In the genomic region with DNA sequence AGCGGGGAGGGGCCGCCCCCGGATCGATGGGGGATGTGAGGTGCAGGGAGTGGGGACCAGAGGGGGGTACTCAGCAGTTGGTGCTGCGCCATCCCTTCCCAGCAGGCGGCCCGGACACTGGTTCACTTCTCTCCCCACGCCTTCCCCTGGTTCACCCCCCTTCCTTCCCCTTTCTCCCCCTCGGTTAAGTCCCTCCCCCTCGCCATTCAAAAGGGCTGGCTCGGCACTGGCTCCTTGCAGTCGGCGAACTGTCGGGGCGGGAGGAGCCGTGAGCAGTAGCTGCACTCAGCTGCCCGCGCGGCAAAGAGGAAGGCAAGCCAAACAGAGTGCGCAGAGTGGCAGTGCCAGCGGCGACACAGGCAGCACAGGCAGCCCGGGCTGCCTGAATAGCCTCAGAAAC, we compare ENCODE assay signal across 12 cellular contexts. TPM values are rescaled to one million over a fixed set of nuclear protein-coding genes. Genes with fewer than 3 reads are reported as not detected.
DNase-seq lines count a peak whose midpoint lies in the region; ATAC-seq and TF ChIP-seq lines count a peak whose summit lies in the region.
"Not testable (repeated sequence)": the region's sequence is repeated elsewhere in the genome, so short reads cannot be mapped to it uniquely, and the experiment has no call there.
"Had no signal": no experiment of that assay in that cellular context is flagged by ENCODE, and none has a peak within 500 bp of the region (broad histone marks: within the 10 kb centered on the region; RNA-seq: fewer than 3 reads in every experiment).

A gene with protein sequence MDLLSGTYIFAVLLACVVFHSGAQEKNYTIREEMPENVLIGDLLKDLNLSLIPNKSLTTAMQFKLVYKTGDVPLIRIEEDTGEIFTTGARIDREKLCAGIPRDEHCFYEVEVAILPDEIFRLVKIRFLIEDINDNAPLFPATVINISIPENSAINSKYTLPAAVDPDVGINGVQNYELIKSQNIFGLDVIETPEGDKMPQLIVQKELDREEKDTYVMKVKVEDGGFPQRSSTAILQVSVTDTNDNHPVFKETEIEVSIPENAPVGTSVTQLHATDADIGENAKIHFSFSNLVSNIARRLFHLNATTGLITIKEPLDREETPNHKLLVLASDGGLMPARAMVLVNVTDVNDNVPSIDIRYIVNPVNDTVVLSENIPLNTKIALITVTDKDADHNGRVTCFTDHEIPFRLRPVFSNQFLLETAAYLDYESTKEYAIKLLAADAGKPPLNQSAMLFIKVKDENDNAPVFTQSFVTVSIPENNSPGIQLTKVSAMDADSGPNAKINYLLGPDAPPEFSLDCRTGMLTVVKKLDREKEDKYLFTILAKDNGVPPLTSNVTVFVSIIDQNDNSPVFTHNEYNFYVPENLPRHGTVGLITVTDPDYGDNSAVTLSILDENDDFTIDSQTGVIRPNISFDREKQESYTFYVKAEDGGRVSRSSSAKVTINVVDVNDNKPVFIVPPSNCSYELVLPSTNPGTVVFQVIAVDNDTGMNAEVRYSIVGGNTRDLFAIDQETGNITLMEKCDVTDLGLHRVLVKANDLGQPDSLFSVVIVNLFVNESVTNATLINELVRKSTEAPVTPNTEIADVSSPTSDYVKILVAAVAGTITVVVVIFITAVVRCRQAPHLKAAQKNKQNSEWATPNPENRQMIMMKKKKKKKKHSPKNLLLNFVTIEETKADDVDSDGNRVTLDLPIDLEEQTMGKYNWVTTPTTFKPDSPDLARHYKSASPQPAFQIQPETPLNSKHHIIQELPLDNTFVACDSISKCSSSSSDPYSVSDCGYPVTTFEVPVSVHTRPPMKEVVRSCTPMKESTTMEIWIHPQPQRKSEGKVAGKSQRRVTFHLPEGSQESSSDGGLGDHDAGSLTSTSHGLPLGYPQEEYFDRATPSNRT (N-terminal part only) (plus strand): TSS at position 237 of the 400 bp plus-strand sequence. CDS start 56,130 bp downstream, outside the sequence.

- not testable (repeated sequence) for H3F3A ChIP-seq in GM23338 (replicated peaks; ENCODE audit: low read depth)

- BruUV-seq in Panc1 (replicated peaks; lab: Mats Ljungman, UMichigan): not testable (repeated sequence)

- TF ChIP-seq POLR2A in thyroid gland (IDR thresholded peaks at IDR 0.05): not testable (repeated sequence)

- H4K20me1 ChIP-seq in GM23338 (replicated peaks; ENCODE audit: insufficient read depth): not testable (repeated sequence)

- H3K27me3 Mint-ChIP-seq in GM23338 (ENCODE audit: insufficient read depth, low read depth, poor library complexity); activated T-cell treated with anti-CD3 and anti-CD28 coated beads, Interleukin-2, amount 50 U/mL, for 4 hours (ENCODE audit: low read depth): not testable (repeated sequence)
- peaks cover 60% of the 10 kb centered on the region for H3K27me3 Mint-ChIP-seq in endodermal cell (ENCODE audit: insufficient read depth)

- H3K4me3 Mint-ChIP-seq in GM23338 (peak within 1 kb of the TSS; percentile 84), endodermal cell (peak within 1 kb of the TSS; percentile 60)
- H3K4me3 Mint-ChIP-seq in activated T-cell treated with anti-CD3 and anti-CD28 coated beads, Interleukin-2, amount 50 U/mL, for 4 hours: not testable (repeated sequence)

- not testable (repeated sequence) for H3K9ac ChIP-seq in endodermal cell (ENCODE audit: extremely low read depth, low read length, poor library complexity, severe bottlenecking)

- H3K79me2 ChIP-seq in GM23338 (replicated peaks; ENCODE audit: insufficient read depth): not testable (repeated sequence)

- not testable (repeated sequence) for H3K4me1 Mint-ChIP-seq in GM23338; activated T-cell treated with anti-CD3 and anti-CD28 coated beads, Interleukin-2, amount 50 U/mL, for 4 hours (ENCODE audit: low read depth); endodermal cell

- not testable (repeated sequence) for H3K9me2 ChIP-seq in GM23338 (ENCODE audit: insufficient read depth)

- CTCF ChIA-PET in Panc1 (lab: Charles Lee): not testable (repeated sequence)

- in situ Hi-C loops in Panc1 (cut with HindIII; ENCODE audit: low pct_unique_long_range_greater_than_20kb, low sequenced_read_pairs): not testable (repeated sequence)

- not testable (repeated sequence) for H3K4me1 ChIP-seq in GM23338 (ENCODE audit: insufficient read depth); Panc1 (ENCODE audit: control insufficient read depth, insufficient read depth, low read length); endodermal cell (ENCODE audit: control insufficient read depth, insufficient read depth, low read length); thyroid gland

- H3K36me3 ChIP-seq in GM23338 (ENCODE audit: insufficient read depth); Panc1 (ENCODE audit: control insufficient read depth, insufficient read depth, low read length); endodermal cell (ENCODE audit: control insufficient read depth, insufficient read depth, low read length); thyroid gland: not testable (repeated sequence)

- peaks cover 34% of the 10 kb centered on the region for H3K27me3 ChIP-seq in GM23338 (ENCODE audit: insufficient read depth)
- not testable (repeated sequence) for H3K27me3 ChIP-seq in Panc1 (ENCODE audit: control insufficient read depth, insufficient read depth, low read length); thyroid gland
- peaks cover 34% of the 10 kb centered on the region for H3K27me3 ChIP-seq in endodermal cell (ENCODE audit: control insufficient read depth, insufficient read depth, low read length, poor library complexity, severe bottlenecking)

- not testable (repeated sequence) for H3K27ac ChIP-seq in GM23338 (ENCODE audit: low read depth); Panc1 (ENCODE audit: low read length); endodermal cell (ENCODE audit: low read depth, low read length); thyroid gland

- H3K9me3 Mint-ChIP-seq in GM23338; activated T-cell treated with anti-CD3 and anti-CD28 coated beads, Interleukin-2, amount 50 U/mL, for 4 hours; endodermal cell: not testable (repeated sequence)

- peak within 1 kb of the TSS; percentile 88 for H3K4me2 ChIP-seq in GM23338

- not testable (repeated sequence) for H3K9me3 ChIP-seq in Panc1 (ENCODE audit: control insufficient read depth, insufficient read depth, low read depth, low read length); endodermal cell (ENCODE audit: control insufficient read depth, low read length); thyroid gland

- POLR2A ChIA-PET in Panc1 (lab: Charles Lee): not testable (repeated sequence)

- not testable (repeated sequence) for H3K36me3 Mint-ChIP-seq in GM23338 (ENCODE audit: low read depth); activated T-cell treated with anti-CD3 and anti-CD28 coated beads, Interleukin-2, amount 50 U/mL, for 4 hours (ENCODE audit: insufficient read depth); endodermal cell (ENCODE audit: low read depth)

- intact Hi-C loops in Panc1 (cut with micrococcal nuclease; ENCODE audit: unreplicated experiment); thyroid gland (cut with DNase I): not testable (repeated sequence)

- peak; percentile 68 for DNase-seq in GM23338 (ENCODE audit: low spot score)
- peak; percentile 13 for DNase-seq in NCI-H146 (lab: John Stamatoyannopoulos, UW)
- DNase-seq in Panc1 (ENCODE audit: low read depth, low spot score); activated T-cell treated with anti-CD3 and anti-CD28 coated beads, Interleukin-2, amount 50 U/mL, for 4 hours: not testable (repeated sequence)
- peak; percentile 89 for DNase-seq in endodermal cell
- peak; percentile 91 for DNase-seq in islet precursor cell
- peak; percentile 13 for DNase-seq in occipital lobe (lab: John Stamatoyannopoulos, UW)
- peak; percentile 43 to 58 for DNase-seq in thyroid gland

- H3K4me3 ChIP-seq in GM23338: peak within 1 kb of the TSS; percentile 63
- not testable (repeated sequence) for H3K4me3 ChIP-seq in Panc1 (ENCODE audit: low read depth in 2 of 2, low read length in 2 of 2); thyroid gland (replicated peaks in 1 of 3)
- peak within 1 kb of the TSS; percentile 66 for H3K4me3 ChIP-seq in endodermal cell (ENCODE audit: low read length)

- TF ChIP-seq CTCF in GM23338 (conservative IDR thresholded peaks at IDR 0.05; ENCODE audit: low read depth in 2 of 2); Panc1 (IDR thresholded peaks at IDR 0.05); endodermal cell (conservative IDR thresholded peaks at IDR 0.05); thyroid gland (IDR thresholded peaks at IDR 0.05): not testable (repeated sequence)

- H2AFZ ChIP-seq in GM23338: not testable (repeated sequence)

- H3K27ac Mint-ChIP-seq in GM23338, endodermal cell: not testable (repeated sequence)

- WGBS in endodermal cell (ENCODE audit: insufficient coverage in 1 of 2, insufficient read length in 1 of 2), 2 experiments: 0% methylated on average over 4 of the region's 23 CpGs; no CpG with 5 or more reads in 1 of the 2 experiments
- whole genome bisulfite sequencing in thyroid gland, 2 donors: no CpG with 5 or more reads among the region's 23 CpGs

- ATAC-seq in GM23338 (peak; percentile 51), Panc1 (peak; percentile 65)
- peak; percentile 59 to 72 for ATAC-seq in activated T-cell treated with anti-CD3 and anti-CD28 coated beads, Interleukin-2, amount 50 U/mL, for 4 hours

TF ChIP-seq in GM23338, 12 proteins besides CTCF, POLR2A, EP300 and RAD21:
- peak; percentile 42; the same call in 1 of the 2 replicates for TF ChIP-seq POLR2AphosphoS5 (IDR thresholded peaks at IDR 0.05; ENCODE audit: low read depth)
TF ChIP-seq in GM23338: peak in this region for 1; not testable (repeated sequence) for 11.

RNA-seq across cellular contexts. Expression of the gene that starts here (rescaled TPM):
- total RNA-seq in GM23338 (2014; rRNA removed; shearing (Covaris generic)): 14.8 and 22.6 TPM in 2 replicates
- 10.8 and 16.1 TPM in 2 replicates for polyA plus RNA-seq in GM23338 (2016; fragmentation: Nextera tagmentation; extraction: Ambion mirVana)
- total RNA-seq in Panc1 (2021; ENCODE audit: unreplicated experiment) (not detected), endodermal cell (1 to 10 TPM; 1.1 to 3.3 TPM), occipital lobe (130 TPM), thyroid gland (1 to 10 TPM in 3 of 4 donors, under 1 TPM in 1; 0.27 to 3.2 (median 1.9) TPM)
- not detected for polyA plus RNA-seq in Panc1 (2012; ENCODE audit: insufficient read length)
- total RNA-seq in activated T-cell treated with anti-CD3 and anti-CD28 coated beads, Interleukin-2, amount 50 U/mL, for 4 hours: not detected
- polyA plus RNA-seq in endodermal cell (2013, experiment 1 of 2): 3.1 TPM
- polyA plus RNA-seq in endodermal cell (2013, experiment 2 of 2): 2.2 TPM
- total RNA-seq: activated CD8-positive, alpha-beta memory T cell treated with anti-CD3 and anti-CD28 coated beads for 36 hours; mononuclear cell had no signal
- polyA plus RNA-seq: immature natural killer cell, SK-N-SH had no signal

Comparison
In these comparisons a context has a peak if more than half of its experiments do, and no peak if none do; other contexts are left out.
1. Peak in ATAC-seq in Panc1; RNA of the gene not detected or under 1 TPM.
2. Peak in ATAC-seq in activated T-cell treated with anti-CD3 and anti-CD28 coated beads, Interleukin-2, amount 50 U/mL, for 4 hours; RNA of the gene not detected or under 1 TPM.